ENCODE assay signal across 1 cellular context in genomic region chr11:27362749-27363575, GRCh38.
TF ChIP-seq lines count a peak whose summit lies in the region.

CCDC34 (minus strand) TSS chr11:27363215; CDS start chr11:27363194, 21 bp downstream.

TF ChIP-seq in HepG2, 621 proteins besides CTCF, POLR2A, EP300 and RAD21 (continued from another document and continues in another):
- peak; percentile 43; the same call in 1 of the 2 replicates for TF ChIP-seq REXO4 (CRISPR knock-in tag; IDR thresholded peaks at IDR 0.05; ENCODE audit: borderline replicate concordance)
- TF ChIP-seq HOXD1 (CRISPR knock-in tag; IDR thresholded peaks at IDR 0.05) = 0 out of 2 replicates have a peak, but pooled peaks have one; percentile 49
- TF ChIP-seq SAFB2 (CRISPR knock-in tag; IDR thresholded peaks at IDR 0.05; ENCODE audit: borderline replicate concordance, low read depth) = peak; percentile 25; the same call in 1 of the 2 replicates
- no peak for TF ChIP-seq ZNF282 (IDR thresholded peaks at IDR 0.05; ENCODE audit: partially characterized antibody)
- TF ChIP-seq ZBTB7A (CRISPR knock-in tag; IDR thresholded peaks at IDR 0.05) = 0 out of 2 replicates have a peak, but pooled peaks have one; percentile 50
- no peak for TF ChIP-seq SRSF9 (IDR thresholded peaks at IDR 0.05; ENCODE audit: borderline replicate concordance, insufficient read depth, low read depth, low read length, poor library complexity, severe bottlenecking)
- 0 out of 2 replicates have a peak, but pooled peaks have one; percentile 19 for TF ChIP-seq ZKSCAN8 (CRISPR knock-in tag; IDR thresholded peaks at IDR 0.05; ENCODE audit: borderline replicate concordance)
- peak; percentile 79 for TF ChIP-seq YY1 (IDR thresholded peaks at IDR 0.05; ENCODE audit: insufficient read depth, insufficient replicate concordance, low read depth, low read length)
- TF ChIP-seq ZNF343 (CRISPR knock-in tag; IDR thresholded peaks at IDR 0.05) = peak; percentile 99
- peak; percentile 80 for TF ChIP-seq ZNF280D (CRISPR knock-in tag; IDR thresholded peaks at IDR 0.05)
- no peak for TF ChIP-seq ZBTB21 (CRISPR knock-in tag; IDR thresholded peaks at IDR 0.05)
- no peak for TF ChIP-seq DBP (CRISPR knock-in tag; IDR thresholded peaks at IDR 0.05; ENCODE audit: not compliant biosample characterization)
- TF ChIP-seq FOXO1 (CRISPR knock-in tag; IDR thresholded peaks at IDR 0.05) = no peak
- 0 out of 2 replicates have a peak, but pooled peaks have one; percentile 56 for TF ChIP-seq PRDM15 (CRISPR knock-in tag; IDR thresholded peaks at IDR 0.05)
- TF ChIP-seq ZNF768 (CRISPR knock-in tag; IDR thresholded peaks at IDR 0.05) = peak; percentile 84
- TF ChIP-seq HES4 (CRISPR knock-in tag; IDR thresholded peaks at IDR 0.05; ENCODE audit: borderline replicate concordance) = 0 out of 2 replicates have a peak, but pooled peaks have one; percentile 60
- no peak for TF ChIP-seq MAFF (IDR thresholded peaks at IDR 0.05; ENCODE audit: low read depth, low read length)
- peak; percentile 84; the same call in 1 of the 2 replicates for TF ChIP-seq HOXA9 (CRISPR knock-in tag; IDR thresholded peaks at IDR 0.05; ENCODE audit: borderline replicate concordance)
- TF ChIP-seq PRDM4 (CRISPR knock-in tag; IDR thresholded peaks at IDR 0.05; ENCODE audit: borderline replicate concordance) = 0 out of 2 replicates have a peak, but pooled peaks have one; percentile 56
- no peak; the same call in none of the 2 replicates for TF ChIP-seq CBFB (CRISPR knock-in tag; IDR thresholded peaks at IDR 0.05)
- TF ChIP-seq ZNF576 (CRISPR knock-in tag; IDR thresholded peaks at IDR 0.05) = peak; percentile 70; the same call in 1 of the 2 replicates
- TF ChIP-seq ZNF747 (CRISPR knock-in tag; IDR thresholded peaks at IDR 0.05; ENCODE audit: borderline replicate concordance) = peak; percentile 71; the same call in 1 of the 2 replicates
- TF ChIP-seq ZBTB8A (CRISPR knock-in tag; IDR thresholded peaks at IDR 0.05; ENCODE audit: borderline replicate concordance, low read depth) = no peak
- TF ChIP-seq SP5 (CRISPR knock-in tag; IDR thresholded peaks at IDR 0.05; ENCODE audit: borderline replicate concordance, low read depth) = 0 out of 2 replicates have a peak, but pooled peaks have one; percentile 37
- no peak for TF ChIP-seq PRDM10 (CRISPR knock-in tag; IDR thresholded peaks at IDR 0.05; ENCODE audit: low read depth)
- TF ChIP-seq MED1 (CRISPR knock-in tag; IDR thresholded peaks at IDR 0.05) = peak; percentile 71; the same call in 1 of the 2 replicates
- TF ChIP-seq ZNF142 (CRISPR knock-in tag; IDR thresholded peaks at IDR 0.05) = peak; percentile 82; the same call in 1 of the 2 replicates
- no peak for TF ChIP-seq GTF3A (CRISPR knock-in tag; conservative IDR thresholded peaks at IDR 0.05)
- TF ChIP-seq ZNF709 (CRISPR knock-in tag; IDR thresholded peaks at IDR 0.05) = peak; percentile 91
- peak; percentile 92 for TF ChIP-seq PATZ1 (CRISPR knock-in tag; IDR thresholded peaks at IDR 0.05)
- TF ChIP-seq TBX3 (IDR thresholded peaks at IDR 0.05; ENCODE audit: borderline replicate concordance) = 0 out of 2 replicates have a peak, but pooled peaks have one; percentile 10
- TF ChIP-seq GABPB1 (CRISPR knock-in tag; IDR thresholded peaks at IDR 0.05) = peak; percentile 89
